ENCODE assay signal across 19 cellular contexts in the genomic region with DNA sequence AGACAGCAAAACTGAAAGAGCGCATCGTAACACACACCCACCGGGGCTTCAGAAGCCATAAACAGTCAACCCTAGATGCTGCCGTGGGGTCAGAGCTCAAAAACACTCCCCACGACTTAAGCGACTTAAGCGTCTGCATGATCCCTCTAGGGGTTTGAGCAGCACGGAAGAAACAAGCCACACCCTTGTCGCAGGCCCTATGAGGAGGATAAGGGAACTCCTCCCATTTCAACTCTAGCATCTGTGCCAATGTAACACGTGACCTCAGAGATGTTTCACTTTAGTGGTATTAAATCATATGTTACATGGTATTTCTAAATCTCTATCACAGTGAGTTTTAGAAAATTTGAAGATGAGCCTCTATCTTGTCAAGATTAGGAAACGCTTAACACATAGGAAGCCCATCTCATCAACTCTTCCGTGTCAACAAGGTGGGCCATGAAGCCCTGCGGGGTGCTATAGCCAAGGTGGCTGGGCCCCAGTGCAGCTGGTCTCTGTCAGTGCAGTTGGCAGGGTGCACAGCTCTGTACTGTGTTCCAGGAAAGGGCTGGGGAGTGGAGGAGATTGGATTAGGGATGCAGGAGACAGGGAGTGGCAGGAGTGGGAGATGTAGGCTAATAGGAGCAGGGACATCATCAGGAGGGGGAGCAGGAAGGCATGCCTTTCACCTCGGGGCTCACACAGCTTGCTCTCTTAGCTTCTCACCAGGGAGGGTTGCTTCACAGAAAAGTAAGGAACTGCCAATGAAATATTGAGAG. TPM values are rescaled to one million over a fixed set of nuclear protein-coding genes. Genes with fewer than 3 reads are reported as not detected.
A peak's percentile ranks its signal among the peaks of the same experiment; 100 is the strongest.
DNase-seq lines count a peak whose midpoint lies in the region; ATAC-seq and TF ChIP-seq lines count a peak whose summit lies in the region.
"Had no signal": no experiment of that assay in that cellular context is flagged by ENCODE, and none has a peak within 500 bp of the region (broad histone marks: within the 10 kb centered on the region; RNA-seq: fewer than 3 reads in every experiment).

No MANE protein-coding gene starts in this region.

- no peaks in the 10 kb centered on the region for H3K27me3 ChIP-seq in right cardiac atrium (ENCODE audit: control insufficient read depth, insufficient read depth)
- H3K27me3 ChIP-seq: body of pancreas, dorsolateral prefrontal cortex had no signal

- TF ChIP-seq CTCF in cardiac fibroblast (IDR thresholded peaks at IDR 0.05; ENCODE audit: low read depth, low read length) (no peak), GM13976 (IDR thresholded peaks at IDR 0.05; ENCODE audit: borderline replicate concordance, control extremely low read depth, extremely low read depth, insufficient read depth, missing control alignments) (no peak)

- no peaks in the 10 kb centered on the region for H3K4me1 ChIP-seq in right cardiac atrium (ENCODE audit: control insufficient read depth, insufficient read depth, low read length)
- H3K4me1 ChIP-seq: body of pancreas had no signal

- intact Hi-C loops in right cardiac atrium (cut with DNase I): no loop called here

- no peaks in the 10 kb centered on the region for H3K9me3 ChIP-seq in right cardiac atrium (ENCODE audit: control insufficient read depth, low read length)
- H3K9me3 ChIP-seq: body of pancreas had no signal

- H3K4me3 ChIP-seq in cardiac fibroblast (replicated peaks in 1 of 2; ENCODE audit: low read depth in 2 of 2, low read length in 2 of 2) (peak overlapping the region in 1 of 2 donors; percentile 26), right cardiac atrium (ENCODE audit: low read length) (peak overlapping the region; percentile 26)
- H3K4me3 ChIP-seq: body of pancreas, dorsolateral prefrontal cortex had no signal

- peak; percentile 25 to 29 for ATAC-seq in right cardiac atrium
- ATAC-seq in HG03025 (IDR thresholded peaks at IDR 0.05; ENCODE audit: low FRiP score, unreplicated experiment): no peak
- ATAC-seq: body of pancreas, esophagus mucosa had no signal

- peak; percentile 3 for DNase-seq in COLO829 (ENCODE audit: low spot score)
- peak; percentile 54 for DNase-seq in NCI-H69 (lab: John Stamatoyannopoulos, UW)
- DNase-seq in cardiac fibroblast (ENCODE audit: low read depth in 2 of 2): peak; percentile 21 to 32
- DNase-seq in right cardiac atrium: peak in 1 of 3 donors; percentile 48
- no peak for DNase-seq in GM13976 (ENCODE audit: low spot score)
- DNase-seq in EL: no peak
- no peak for DNase-seq in glomerular visceral epithelial cell (ENCODE audit: extremely low spot score)
- DNase-seq: activated CD4-positive, alpha-beta memory T cell treated with anti-CD3 and anti-CD28 coated beads, Interleukin-2, amount 10 ng/mL, durations not matched to agents 7 days and 5 days; activated T-cell treated with anti-CD3 and anti-CD28 coated beads, Interleukin-2, amount 50 U/mL, for 24 hours; body of pancreas; COR-L47; dorsolateral prefrontal cortex; HFFc6; NCI-H1694; NCI-H510A; small intestine had no signal

- no peak overlapping the region for H3K27ac ChIP-seq in right cardiac atrium (ENCODE audit: low read length)
- H3K27ac ChIP-seq: body of pancreas, dorsolateral prefrontal cortex had no signal

- 52% methylated on average over 14 of the region's 14 CpGs for WGBS in right cardiac atrium

- in situ Hi-C loops in GM13976 (cut with MboI; ENCODE audit: low sequenced_read_pairs, unreplicated experiment): no loop called here

RNA-seq across cellular contexts. Expression of a gene that starts 33.1 kb away (rescaled TPM):
- 10 to 100 TPM; 13.0 to 17.0 (median 13.8) TPM for total RNA-seq in right cardiac atrium
- polyA plus RNA-seq in right cardiac atrium: 17.3 TPM

RNA-seq across cellular contexts. Expression of a gene that starts 59.5 kb away (rescaled TPM):
- not detected for total RNA-seq in right cardiac atrium
- polyA plus RNA-seq in right cardiac atrium: not detected
- total RNA-seq: activated CD4-positive, alpha-beta memory T cell treated with anti-CD3 and anti-CD28 coated beads, Interleukin-2, amount 10 ng/mL, durations not matched to agents 7 days and 5 days; body of pancreas; esophagus mucosa; HFFc6; osteocyte had no signal

Comparison
In these comparisons a context has a peak if more than half of its experiments do, and no peak if none do; other contexts are left out.
1. DNase-seq: peak in COLO829 (single experiment), NCI-H69 (single experiment) and cardiac fibroblast (2 of 2); none in GM13976 (single experiment), EL (single experiment) and glomerular visceral epithelial cell (single experiment).